In genomic region chr6:107645740-107646139, GRCh38 we compare ENCODE assay signal across 17 cellular contexts.
"Had no signal": no experiment of that assay in that cellular context is flagged by ENCODE, and none has a peak within 500 bp of the region (broad histone marks: within the 10 kb centered on the region; RNA-seq: fewer than 3 reads in every experiment).

No MANE protein-coding gene starts in this region.

- H3K27me3 ChIP-seq: heart left ventricle had no signal

- H3K9me3 ChIP-seq: heart left ventricle, thoracic aorta had no signal

- H3K9me3 Mint-ChIP-seq: activated CD4-positive, alpha-beta T cell treated with anti-CD3 and anti-CD28 coated beads, Interleukin-2, amount 10 ng/mL, durations not matched to agents 24 days and 14 days; activated naive CD8-positive, alpha-beta T cell treated with anti-CD3 and anti-CD28 coated beads for 36 hours; activated T-cell treated with anti-CD3 and anti-CD28 coated beads, Interleukin-2, amount 50 U/mL, for 72 hours; effector memory CD8-positive, alpha-beta T cell; stimulated activated naive CD8-positive, alpha-beta T cell treated with anti-CD3 and anti-CD28 coated beads, Interleukin-15, amount 100 ng/mL, for 72 hours had no signal

- H3K27ac ChIP-seq: epithelial cell of prostate, thoracic aorta had no signal

- H3K4me3 Mint-ChIP-seq: activated CD4-positive, alpha-beta T cell treated with anti-CD3 and anti-CD28 coated beads, Interleukin-2, amount 10 ng/mL, durations not matched to agents 24 days and 14 days; activated CD8-positive, alpha-beta T cell treated with anti-CD3 and anti-CD28 coated beads, Interleukin-2, amount 10 ng/mL, durations not matched to agents 7 days and 5 days; activated naive CD8-positive, alpha-beta T cell treated with anti-CD3 and anti-CD28 coated beads for 36 hours; activated T-cell treated with anti-CD3 and anti-CD28 coated beads, Interleukin-2, amount 50 U/mL, for 72 hours; effector memory CD8-positive, alpha-beta T cell; stimulated activated naive CD8-positive, alpha-beta T cell treated with anti-CD3 and anti-CD28 coated beads, Interleukin-15, amount 100 ng/mL, for 72 hours had no signal

- H3K36me3 ChIP-seq: heart left ventricle, thoracic aorta had no signal

- DNase-seq: activated CD4-positive, alpha-beta T cell treated with anti-CD3 and anti-CD28 coated beads, Interleukin-2, amount 10 ng/mL, durations not matched to agents 24 days and 14 days; activated CD4-positive, CD25-positive, alpha-beta regulatory T cell; activated CD8-positive, alpha-beta memory T cell treated with anti-CD3 and anti-CD28 coated beads, Interleukin-2, amount 50 U/mL, for 4 hours; activated CD8-positive, alpha-beta T cell treated with anti-CD3 and anti-CD28 coated beads, Interleukin-2, amount 10 ng/mL, durations not matched to agents 7 days and 5 days; activated gamma-delta T cell treated with Interleukin-2 at 50 U/mL for 16 hours; activated naive CD8-positive, alpha-beta T cell treated with anti-CD3 and anti-CD28 coated beads for 36 hours; activated T-cell treated with anti-CD3 and anti-CD28 coated beads, Interleukin-2, amount 50 U/mL, for 72 hours; effector memory CD8-positive, alpha-beta T cell; foreskin melanocyte; midbrain; stimulated activated CD4-positive, alpha-beta T cell treated with anti-CD3 and anti-CD28 coated beads, Interleukin-4, amount 100 ng/mL, for 4 hours; stimulated activated CD8-positive, alpha-beta memory T cell treated with anti-CD3 and anti-CD28 coated beads, Interleukin-4, amount 100 ng/mL, for 48 hours; stimulated activated naive CD8-positive, alpha-beta T cell treated with anti-CD3 and anti-CD28 coated beads, Interleukin-15, amount 100 ng/mL, for 72 hours had no signal

- H3K27ac Mint-ChIP-seq: activated CD4-positive, alpha-beta T cell treated with anti-CD3 and anti-CD28 coated beads, Interleukin-2, amount 10 ng/mL, durations not matched to agents 24 days and 14 days; activated CD8-positive, alpha-beta T cell treated with anti-CD3 and anti-CD28 coated beads, Interleukin-2, amount 10 ng/mL, durations not matched to agents 7 days and 5 days; activated naive CD8-positive, alpha-beta T cell treated with anti-CD3 and anti-CD28 coated beads for 36 hours; activated T-cell treated with anti-CD3 and anti-CD28 coated beads, Interleukin-2, amount 50 U/mL, for 72 hours; effector memory CD8-positive, alpha-beta T cell; stimulated activated naive CD8-positive, alpha-beta T cell treated with anti-CD3 and anti-CD28 coated beads, Interleukin-15, amount 100 ng/mL, for 72 hours had no signal

- H3K4me3 ChIP-seq: heart left ventricle, smooth muscle cell, thoracic aorta had no signal

- H3K27me3 Mint-ChIP-seq: activated naive CD8-positive, alpha-beta T cell treated with anti-CD3 and anti-CD28 coated beads for 36 hours; stimulated activated naive CD8-positive, alpha-beta T cell treated with anti-CD3 and anti-CD28 coated beads, Interleukin-15, amount 100 ng/mL, for 72 hours had no signal

- H3K4me1 Mint-ChIP-seq: activated CD4-positive, alpha-beta T cell treated with anti-CD3 and anti-CD28 coated beads, Interleukin-2, amount 10 ng/mL, durations not matched to agents 24 days and 14 days; activated naive CD8-positive, alpha-beta T cell treated with anti-CD3 and anti-CD28 coated beads for 36 hours; stimulated activated naive CD8-positive, alpha-beta T cell treated with anti-CD3 and anti-CD28 coated beads, Interleukin-15, amount 100 ng/mL, for 72 hours had no signal

- ATAC-seq: activated CD8-positive, alpha-beta T cell treated with anti-CD3 and anti-CD28 coated beads, Interleukin-2, amount 10 ng/mL, durations not matched to agents 7 days and 5 days; activated T-cell treated with anti-CD3 and anti-CD28 coated beads, Interleukin-2, amount 50 U/mL, for 72 hours; effector memory CD8-positive, alpha-beta T cell; stimulated activated naive CD8-positive, alpha-beta T cell treated with anti-CD3 and anti-CD28 coated beads, Interleukin-15, amount 100 ng/mL, for 72 hours had no signal

- H3K36me3 Mint-ChIP-seq: activated naive CD8-positive, alpha-beta T cell treated with anti-CD3 and anti-CD28 coated beads for 36 hours had no signal

- H3K4me2 ChIP-seq: smooth muscle cell had no signal
